Comparison of ENCODE assay signal across 8 cellular contexts in the genomic region with DNA sequence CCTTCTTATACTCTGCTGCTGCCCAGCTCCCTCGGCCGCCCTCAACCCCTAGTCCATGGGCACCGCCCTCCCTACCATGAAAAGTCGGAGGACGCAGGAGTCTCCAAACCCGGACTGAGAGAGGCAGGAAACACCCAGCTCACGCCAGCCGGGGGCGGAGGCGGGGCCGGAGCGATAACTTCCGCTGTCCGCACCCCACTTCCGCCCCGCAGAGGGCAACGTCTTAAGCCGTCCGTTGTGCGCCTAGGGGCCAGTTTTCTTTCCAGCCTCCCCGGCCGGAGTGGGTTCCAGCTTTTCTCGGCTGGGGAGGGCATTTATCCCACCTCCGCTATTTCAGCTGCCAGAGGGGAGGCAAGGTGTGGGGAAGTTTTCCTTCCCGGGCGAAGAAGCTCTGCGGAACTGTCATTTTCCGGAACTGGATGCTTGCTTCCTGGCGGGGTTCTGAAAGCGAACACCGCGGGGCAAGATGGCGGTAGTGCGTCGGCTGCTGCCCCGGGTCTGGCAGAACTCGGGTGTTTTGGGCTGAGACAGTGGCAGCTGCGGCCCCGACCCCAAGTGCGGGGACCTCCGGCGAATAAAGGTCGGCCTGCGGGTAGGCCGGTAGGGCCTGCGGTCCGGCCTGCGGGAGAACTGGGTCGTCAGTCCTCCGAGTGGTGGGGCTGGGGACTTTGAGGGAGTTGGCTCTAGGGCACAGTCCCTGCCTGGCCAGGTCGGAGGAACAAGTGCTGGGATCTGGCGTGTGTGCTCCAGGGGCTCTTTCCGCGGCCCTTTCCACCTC. TPM values are rescaled to one million over a fixed set of nuclear protein-coding genes. Genes with fewer than 3 reads are reported as not detected.
A peak's percentile ranks its signal among the peaks of the same experiment; 100 is the strongest.
DNase-seq lines count a peak whose midpoint lies in the region; ATAC-seq, FAIRE-seq and TF ChIP-seq lines count a peak whose summit lies in the region.

Gene KCTD10 (minus strand): TSS at position 116 of the 778 bp plus-strand sequence. CDS start 38 bp downstream, at position 78.
Gene UBE3B (plus strand): TSS at position 450 of the 778 bp plus-strand sequence. CDS start 5,918 bp downstream, outside the sequence.

- H3K36me3 ChIP-seq in bronchial epithelial cell (ENCODE audit: control insufficient read depth, insufficient read depth, low read length) (peaks cover 3% of the 10 kb centered on the region), spleen (peaks cover 0 to 20% (median 0%) of the 10 kb centered on the region in 6 donors)

- no peaks in the 10 kb centered on the region for H3K9me3 Mint-ChIP-seq in activated B cell treated with CpG ODN at 0.5 μM for 24 hours

- peak within 1 kb of the TSS; percentile 99 for H3K4me3 Mint-ChIP-seq in activated B cell treated with CpG ODN at 0.5 μM for 24 hours

- H3K4me1 Mint-ChIP-seq in activated B cell treated with CpG ODN at 0.5 μM for 24 hours = peaks cover 38% of the 10 kb centered on the region

- H3K9me3 ChIP-seq in spleen = no peaks in the 10 kb centered on the region

- H3K27me3 ChIP-seq in bronchial epithelial cell (ENCODE audit: control insufficient read depth, insufficient read depth, low read length) (no peaks in the 10 kb centered on the region), spleen (replicated peaks in 1 of 7) (no peaks in the 10 kb centered on the region)

- CTCF ChIA-PET in activated B cell treated with CpG ODN at 0.5 μM for 24 hours (lab: Charles Lee) = interaction anchor here (0.7 kb wide), 1 partner anchor 327 kb away, joined by 3 read pairs; no protein-coding TSS in a partner anchor

- H3K4me3 ChIP-seq in bronchial epithelial cell (ENCODE audit: low read depth, low read length) = peak within 1 kb of the TSS; percentile 62
- peak within 1 kb of the TSS; percentile 81 to 99 (median 94) for H3K4me3 ChIP-seq in spleen

- TF ChIP-seq CTCF in AG09319 (IDR thresholded peaks at IDR 0.05; ENCODE audit: low read depth, low read length) = no peak; the same call in 1 of the 2 replicates
- TF ChIP-seq CTCF in activated B cell treated with CpG ODN at 0.5 μM for 24 hours (IDR thresholded peaks at IDR 0.05) = no peak
- TF ChIP-seq CTCF in bronchial epithelial cell (IDR thresholded peaks at IDR 0.05; ENCODE audit: insufficient read depth, low read length, severe bottlenecking) = no peak
- TF ChIP-seq CTCF in spleen (IDR thresholded peaks at IDR 0.05 in 8 of 11, conservative IDR thresholded peaks at IDR 0.05 in 3 of 11) = peak in 6 of 11 experiments; percentile 10 to 37 (median 24)

- peaks cover 10% of the 10 kb centered on the region for H3K36me3 Mint-ChIP-seq in activated B cell treated with CpG ODN at 0.5 μM for 24 hours (ENCODE audit: low read depth)

- H3K27ac ChIP-seq in spleen = peak within 1 kb of the TSS; percentile 94 to 99 (median 98)

- no peaks in the 10 kb centered on the region for H3K27me3 Mint-ChIP-seq in activated B cell treated with CpG ODN at 0.5 μM for 24 hours

- DNase-seq in AG09319 (ENCODE audit: extremely low read depth, low read depth) = peak; percentile 84
- DNase-seq in NCI-H345 treated with DMSO at 0.1 percent for 48 hours (lab: John Stamatoyannopoulos, UW; ENCODE audit: unreplicated experiment) = peak; percentile 85
- peak; percentile 84 for DNase-seq in activated B cell treated with CpG ODN at 0.5 μM for 24 hours
- DNase-seq in bronchial epithelial cell (ENCODE audit: low read depth) = peak; percentile 69
- DNase-seq in inferior parietal cortex (ENCODE audit: extremely low spot score) = peak; percentile 89
- peak; percentile 95 for DNase-seq in spleen

- no peak for FAIRE-seq in bronchial epithelial cell (lab: Jason Lieb, UNC)

- WGBS in spleen, 5 donors = 0 to 1% (median 0%) methylated on average over 29 to 54 of the region's 54 CpGs

- H3K4me1 ChIP-seq in spleen = peaks cover 34 to 84% (median 61%) of the 10 kb centered on the region in 6 donors

- peak in 2 of 3 donors; percentile 21 to 36 for TF ChIP-seq POLR2A in spleen (IDR thresholded peaks at IDR 0.05)

- H3K27ac Mint-ChIP-seq in activated B cell treated with CpG ODN at 0.5 μM for 24 hours = peak within 1 kb of the TSS; percentile 98

- POLR2A ChIA-PET in activated B cell treated with CpG ODN at 0.5 μM for 24 hours (lab: Charles Lee) = interaction anchor here (0.6 to 1.3 kb wide), 5 partner anchors 49 to 1025 kb away, joined by 3 to 5 read pairs (median 3); partner anchors contain the start of genes MMAB, MVK and RAD9B

- intact Hi-C loops in activated B cell treated with CpG ODN at 0.5 μM for 24 hours (cut with micrococcal nuclease) = loop anchor here (1.0 to 5.0 kb wide), 5 partner anchors 96 to 571 kb away; partner anchors contain the start of genes C12orf76, FAM222A, GLTP and MMAB
- intact Hi-C loops in spleen (cut with DNase I; ENCODE audit: low total_unique reads) = no loop called here

- ATAC-seq in GM19043 (IDR thresholded peaks at IDR 0.05; ENCODE audit: low read depth, unreplicated experiment) (peak; percentile 94), HG03342 (IDR thresholded peaks at IDR 0.05; ENCODE audit: unreplicated experiment) (peak; percentile 86), activated B cell treated with CpG ODN at 0.5 μM for 24 hours (ENCODE audit: low read depth) (peak; percentile 94)

RNA-seq across cellular contexts. Expression of gene KCTD10, which starts in this region (rescaled TPM):
- total RNA-seq in activated B cell treated with CpG ODN at 0.5 μM for 24 hours (32.7 and 38.7 TPM in 2 replicates), bronchial epithelial cell (20.8 and 22.9 TPM in 2 replicates), spleen (10 to 100 TPM; 43.4 to 72.5 (median 49.9) TPM)
- polyA plus RNA-seq in spleen = 10 to 100 TPM; 10.4 to 20.6 (median 11.7) TPM

RNA-seq across cellular contexts. Expression of gene UBE3B, which starts in this region (rescaled TPM):
- total RNA-seq in activated B cell treated with CpG ODN at 0.5 μM for 24 hours (35.4 and 36.9 TPM in 2 replicates), bronchial epithelial cell (32.4 and 32.6 TPM in 2 replicates), spleen (10 to 100 TPM; 33.1 to 63.1 (median 43.1) TPM)
- polyA plus RNA-seq in spleen = 1 to 10 TPM; 5.7 to 9.2 (median 6.9) TPM

Comparison
In these comparisons a context has a peak if more than half of its experiments do, and no peak if none do; other contexts are left out.
1. Peak in every context shown above with its lines: DNase-seq, ATAC-seq, H3K4me3 ChIP-seq and H3K27ac ChIP-seq.
2. CTCF ChIP-seq: peak in spleen (6 of 11); none in AG09319 (single experiment), activated B cell treated with CpG ODN at 0.5 μM for 24 hours (single experiment) and bronchial epithelial cell (single experiment).